Comparison of ENCODE assay signal across 8 cellular contexts in the genomic region with DNA sequence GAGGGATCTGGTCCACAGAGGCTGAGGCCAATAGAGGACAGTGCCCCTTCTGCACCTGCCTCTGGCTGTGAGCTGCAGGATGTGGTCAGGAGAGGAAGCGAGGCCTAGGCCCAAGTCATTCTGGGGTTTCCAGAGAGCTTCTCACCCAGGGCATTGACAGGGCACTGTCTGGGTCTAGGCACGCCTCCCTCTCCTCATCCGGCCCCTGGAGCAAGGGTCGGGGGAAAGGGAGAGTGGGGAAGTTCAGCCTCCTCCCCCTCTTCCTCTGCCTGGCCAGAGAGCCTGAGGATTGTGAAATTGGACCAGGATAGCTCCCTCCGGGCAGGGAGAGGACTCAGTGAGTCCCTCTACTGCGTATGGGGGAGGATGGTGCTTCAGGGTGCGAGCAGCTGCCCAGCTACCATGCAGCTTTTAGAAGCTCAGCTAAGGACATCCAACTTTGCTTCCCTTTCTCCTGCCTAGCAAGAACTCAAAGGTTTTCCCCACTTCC. TPM values are rescaled to one million over a fixed set of nuclear protein-coding genes. Genes with fewer than 3 reads are reported as not detected.
DNase-seq lines count a peak whose midpoint lies in the region; ATAC-seq and TF ChIP-seq lines count a peak whose summit lies in the region.

No MANE protein-coding gene starts in this region.

- no peaks in the 10 kb centered on the region for H3K9me3 ChIP-seq in KOPT-K1 (ENCODE audit: insufficient read depth, low read length, poor library complexity, severe bottlenecking)

- peak; percentile 94 for ATAC-seq in GM21576 (IDR thresholded peaks at IDR 0.05; ENCODE audit: unreplicated experiment)
- ATAC-seq in activated CD8-positive, alpha-beta T cell treated with anti-CD3 and anti-CD28 coated beads, Interleukin-2, amount 10 ng/mL, durations not matched to agents 7 days and 5 days: peak; percentile 92

- H3K4me3 ChIP-seq in GM12864 (ENCODE audit: low read depth, low read length): peak overlapping the region; percentile 49

- H3K4me3 Mint-ChIP-seq in activated CD8-positive, alpha-beta T cell treated with anti-CD3 and anti-CD28 coated beads, Interleukin-2, amount 10 ng/mL, durations not matched to agents 7 days and 5 days: peak overlapping the region; percentile 63
- H3K4me3 Mint-ChIP-seq in HFFc6 (no peak overlapping the region), chondrocyte (ENCODE audit: unreplicated experiment) (no peak overlapping the region)

- DNase-seq in GM12864 (ENCODE audit: low read depth): peak; percentile 81
- peak; percentile 84 for DNase-seq in activated CD8-positive, alpha-beta T cell treated with anti-CD3 and anti-CD28 coated beads, Interleukin-2, amount 10 ng/mL, durations not matched to agents 7 days and 5 days
- DNase-seq in myocyte (ENCODE audit: low read depth): peak; percentile 24
- no peak for DNase-seq in HFFc6
- DNase-seq in NCI-H526 (lab: John Stamatoyannopoulos, UW): no peak
- no peak for DNase-seq in chondrocyte (ENCODE audit: low spot score)

- H3K4me1 Mint-ChIP-seq in activated CD8-positive, alpha-beta T cell treated with anti-CD3 and anti-CD28 coated beads, Interleukin-2, amount 10 ng/mL, durations not matched to agents 7 days and 5 days (ENCODE audit: low read depth): peaks cover 70% of the 10 kb centered on the region
- H3K4me1 Mint-ChIP-seq in HFFc6 (ENCODE audit: low read depth): peaks cover 14% of the 10 kb centered on the region; the same call in 1 of the 2 replicates
- peaks cover 21% of the 10 kb centered on the region for H3K4me1 Mint-ChIP-seq in chondrocyte (ENCODE audit: low read depth)

- peak overlapping the region; percentile 87 for H3K27ac ChIP-seq in KOPT-K1 (ENCODE audit: low read depth, low read length, poor library complexity, severe bottlenecking)

- H3K27ac Mint-ChIP-seq in activated CD8-positive, alpha-beta T cell treated with anti-CD3 and anti-CD28 coated beads, Interleukin-2, amount 10 ng/mL, durations not matched to agents 7 days and 5 days: peak overlapping the region; percentile 47
- no peak overlapping the region for H3K27ac Mint-ChIP-seq in HFFc6
- H3K27ac Mint-ChIP-seq in chondrocyte (ENCODE audit: unreplicated experiment): no peak overlapping the region

- CTCF ChIA-PET in activated CD8-positive, alpha-beta T cell treated with anti-CD3 and anti-CD28 coated beads, Interleukin-2, amount 10 ng/mL, durations not matched to agents 7 days and 5 days (lab: Charles Lee): interaction anchor here (0.7 to 2.9 kb wide), 10 partner anchors 10 to 266 kb away, joined by 3 to 20 read pairs (median 4); a partner anchor contains a TSS

- TF ChIP-seq CTCF in GM12864 (IDR thresholded peaks at IDR 0.05; ENCODE audit: low read depth, low read length, missing control alignments): no peak
- no peak for TF ChIP-seq CTCF in HFFc6 (IDR thresholded peaks at IDR 0.05)
- no peak for TF ChIP-seq CTCF in chondrocyte (IDR thresholded peaks at IDR 0.05)

- peaks cover 27% of the 10 kb centered on the region for H3K27me3 Mint-ChIP-seq in activated CD8-positive, alpha-beta T cell treated with anti-CD3 and anti-CD28 coated beads, Interleukin-2, amount 10 ng/mL, durations not matched to agents 7 days and 5 days (ENCODE audit: low read depth)
- H3K27me3 Mint-ChIP-seq in HFFc6 (ENCODE audit: insufficient read depth): peaks cover 48% of the 10 kb centered on the region
- peaks cover 2% of the 10 kb centered on the region for H3K27me3 Mint-ChIP-seq in chondrocyte (ENCODE audit: low read depth)

- H3K9me3 Mint-ChIP-seq in activated CD8-positive, alpha-beta T cell treated with anti-CD3 and anti-CD28 coated beads, Interleukin-2, amount 10 ng/mL, durations not matched to agents 7 days and 5 days (ENCODE audit: insufficient read depth): no peaks in the 10 kb centered on the region
- no peaks in the 10 kb centered on the region for H3K9me3 Mint-ChIP-seq in HFFc6
- no peaks in the 10 kb centered on the region for H3K9me3 Mint-ChIP-seq in chondrocyte (ENCODE audit: low read depth)

- H3K36me3 Mint-ChIP-seq in activated CD8-positive, alpha-beta T cell treated with anti-CD3 and anti-CD28 coated beads, Interleukin-2, amount 10 ng/mL, durations not matched to agents 7 days and 5 days (ENCODE audit: low read depth): peaks cover 2% of the 10 kb centered on the region
- no peaks in the 10 kb centered on the region for H3K36me3 Mint-ChIP-seq in HFFc6 (ENCODE audit: low read depth)
- no peaks in the 10 kb centered on the region for H3K36me3 Mint-ChIP-seq in chondrocyte (ENCODE audit: low read depth)

- H3K36me3 ChIP-seq in KOPT-K1 (ENCODE audit: insufficient read depth, low read length): no peaks in the 10 kb centered on the region

- POLR2A ChIA-PET in activated CD8-positive, alpha-beta T cell treated with anti-CD3 and anti-CD28 coated beads, Interleukin-2, amount 10 ng/mL, durations not matched to agents 7 days and 5 days (lab: Charles Lee): interaction anchor here (0.6 to 1.9 kb wide), 4 partner anchors 9 to 225 kb away, joined by 3 to 11 read pairs (median 4); no protein-coding TSS in a partner anchor

RNA-seq across cellular contexts. Expression of a gene that starts 6.3 kb away (rescaled TPM):
- total RNA-seq in activated CD8-positive, alpha-beta T cell treated with anti-CD3 and anti-CD28 coated beads, Interleukin-2, amount 10 ng/mL, durations not matched to agents 7 days and 5 days: under 1 TPM; 0.42 to 0.57 TPM
- total RNA-seq in myocyte: 0.05 and 0.24 TPM in 2 replicates
- 0.13 TPM for polyA plus RNA-seq in myocyte (2012)
- total RNA-seq in HFFc6 (2021; fragmentation: NEBNext Ultra II Directional; extraction: Animal tissue kit (Norgen Biotek cat#: 25700)): not detected
- 3.8 to 6.8 TPM (median 5.0 TPM) in 3 replicates for total RNA-seq in chondrocyte

RNA-seq across cellular contexts. Expression of a gene that starts 15.6 kb away (rescaled TPM):
- total RNA-seq in activated CD8-positive, alpha-beta T cell treated with anti-CD3 and anti-CD28 coated beads, Interleukin-2, amount 10 ng/mL, durations not matched to agents 7 days and 5 days: under 1 TPM; 0.39 to 0.82 TPM
- total RNA-seq in myocyte: not detected in 2 replicates
- polyA plus RNA-seq in myocyte (2012): not detected
- not detected for total RNA-seq in HFFc6 (2021; fragmentation: NEBNext Ultra II Directional; extraction: Animal tissue kit (Norgen Biotek cat#: 25700))
- total RNA-seq in chondrocyte: not detected in 3 replicates

Comparison
In these comparisons a context has a peak if more than half of its experiments do, and no peak if none do; other contexts are left out.
1. DNase-seq: peak in GM12864 (single experiment), activated CD8-positive, alpha-beta T cell treated with anti-CD3 and anti-CD28 coated beads, Interleukin-2, amount 10 ng/mL, durations not matched to agents 7 days and 5 days (single experiment) and myocyte (single experiment); none in HFFc6 (single experiment), NCI-H526 (0 of 2) and chondrocyte (single experiment).